In genomic region chr16:14559809-14560227, GRCh38 we compare ENCODE assay signal across 12 cellular contexts.
A peak's percentile ranks its signal among the peaks of the same experiment; 100 is the strongest.
DNase-seq lines count a peak whose midpoint lies in the region; ATAC-seq and TF ChIP-seq lines count a peak whose summit lies in the region.
"Had no signal": no experiment of that assay in that cellular context is flagged by ENCODE, and none has a peak within 500 bp of the region (broad histone marks: within the 10 kb centered on the region; RNA-seq: fewer than 3 reads in every experiment).

No MANE protein-coding gene starts in this region.

- H3K9ac ChIP-seq in H9 (ENCODE audit: extremely low read depth, insufficient read length, low read length): no peak overlapping the region

- no peak overlapping the region for H3K18ac ChIP-seq in H9 (ENCODE audit: insufficient read length, low read depth, low read length)

- peaks cover 0 to 6% (median 2%) of the 10 kb centered on the region in 3 experiments; a peak in 3 of 7 replicates for H3K36me3 Mint-ChIP-seq in H9 (ENCODE audit: insufficient read depth in 1 of 3, low read depth in 3 of 3)

- H2BK12ac ChIP-seq in H9 (ENCODE audit: insufficient read length, low read depth, low read length): no peak overlapping the region

- TF ChIP-seq CTCF in dorsolateral prefrontal cortex (IDR thresholded peaks at IDR 0.05 in 54 of 56, conservative IDR thresholded peaks at IDR 0.05 in 2 of 56; ENCODE audit: low read depth in 1 of 56, partially characterized antibody in 56 of 56): no peak
- TF ChIP-seq CTCF in H9 (conservative IDR thresholded peaks at IDR 0.05): no peak
- TF ChIP-seq CTCF in GM13977 (IDR thresholded peaks at IDR 0.05; ENCODE audit: extremely low read depth, insufficient read depth, missing control alignments): no peak

- no peak overlapping the region for H3K4ac ChIP-seq in H9 (ENCODE audit: low read depth, low read length)

- H3K27ac Mint-ChIP-seq in H9: no peak overlapping the region; a peak in 1 of 7 replicates
- H3K27ac Mint-ChIP-seq: activated naive CD8-positive, alpha-beta T cell had no signal

- ATAC-seq in GM18505 (IDR thresholded peaks at IDR 0.05; ENCODE audit: unreplicated experiment): no peak

- H3K9me3 ChIP-seq in H9 (ENCODE audit: control insufficient read depth, low read depth, low read length): no peaks in the 10 kb centered on the region
- H3K9me3 ChIP-seq: esophagus muscularis mucosa had no signal

- no peak overlapping the region for H2AK5ac ChIP-seq in H9 (ENCODE audit: insufficient read length, low read length)

- no peak overlapping the region for H4K91ac ChIP-seq in H9 (ENCODE audit: insufficient read length, low read depth, low read length)

- no peak overlapping the region for H3K4me3 Mint-ChIP-seq in H9
- H3K4me3 Mint-ChIP-seq: activated naive CD8-positive, alpha-beta T cell had no signal

- no peak overlapping the region for H3K23ac ChIP-seq in H9 (ENCODE audit: insufficient read length, low read depth, low read length)

- in situ Hi-C loops in GM13977 (cut with MboI; ENCODE audit: low pct_unique_long_range_greater_than_20kb, low sequenced_read_pairs, unreplicated experiment): loop anchor here (10.0 to 25.0 kb wide), 2 partner anchors 65 to 648 kb away; partner anchors contain the start of gene ERCC4

- peak overlapping the region in 30 of 59 donors; percentile 1 to 65 (median 28) for H3K27ac ChIP-seq in dorsolateral prefrontal cortex
- H3K27ac ChIP-seq in H9 (ENCODE audit: insufficient read length, low read depth, low read length): no peak overlapping the region
- H3K27ac ChIP-seq: esophagus muscularis mucosa had no signal

- H3K27me3 ChIP-seq in dorsolateral prefrontal cortex (no peaks in the 10 kb centered on the region), H9 (ENCODE audit: insufficient read depth, low read length) (no peaks in the 10 kb centered on the region)
- H3K27me3 ChIP-seq: esophagus muscularis mucosa had no signal

- H2BK15ac ChIP-seq in H9 (ENCODE audit: low read depth, low read length): no peak overlapping the region

- H4K8ac ChIP-seq in H9 (replicated peaks; ENCODE audit: insufficient read length, low read depth, low read length): no peak overlapping the region

- intact Hi-C loops in dorsolateral prefrontal cortex (cut with DNase I): no loop called here

- no peak overlapping the region for H3K14ac ChIP-seq in H9 (ENCODE audit: insufficient read depth, low read length)

- H2BK120ac ChIP-seq in H9 (ENCODE audit: low read depth, low read length, poor library complexity, severe bottlenecking): no peak overlapping the region

- peaks cover 6 to 7% of the 10 kb centered on the region in 2 experiments for H3K4me1 Mint-ChIP-seq in H9

- H3K27me3 Mint-ChIP-seq in H9 (ENCODE audit: low read depth): no peaks in the 10 kb centered on the region
- H3K27me3 Mint-ChIP-seq: activated naive CD8-positive, alpha-beta T cell had no signal

- peak overlapping the region in 11 of 59 donors; percentile 1 to 36 (median 17) for H3K4me3 ChIP-seq in dorsolateral prefrontal cortex
- H3K4me3 ChIP-seq: esophagus muscularis mucosa had no signal

- no peaks in the 10 kb centered on the region for H4K20me1 ChIP-seq in H9 (ENCODE audit: control insufficient read depth, insufficient read depth, insufficient read length)

- no peak for TF ChIP-seq POLR2A in GM18505 (IDR thresholded peaks at IDR 0.05; ENCODE audit: borderline replicate concordance, extremely low read depth, insufficient read depth, insufficient read length)

- no peak overlapping the region for H3K4me2 ChIP-seq in H9 (ENCODE audit: insufficient read depth, insufficient read length, low read length)

- DNase-seq in GDM1 (lab: John Stamatoyannopoulos, UW) (peak; percentile 22), NCI-H774 (lab: John Stamatoyannopoulos, UW) (peak; percentile 67), dorsolateral prefrontal cortex (peak in 5 of 10 donors; percentile 37 to 60 (median 45)), pons (ENCODE audit: low spot score) (peak; percentile 43), H9 (no peak), T-helper 1 cell (no peak), GM13977 (ENCODE audit: low spot score) (no peak)
- DNase-seq: activated CD4-positive, alpha-beta T cell treated with anti-CD3 and anti-CD28 coated beads for 1 hour; mesendoderm had no signal

- no peak overlapping the region for H2BK20ac ChIP-seq in H9 (ENCODE audit: low read depth, low read length, poor library complexity, severe bottlenecking)

- H4K5ac ChIP-seq in H9 (ENCODE audit: insufficient read length, low read depth, low read length): no peak overlapping the region

- H3K79me2 ChIP-seq in H9 (ENCODE audit: insufficient read depth, low read length): no peaks in the 10 kb centered on the region

- no peaks in the 10 kb centered on the region for H3K4me1 ChIP-seq in H9 (ENCODE audit: insufficient read depth, low read length)

- H3T11ph ChIP-seq in H9 (ENCODE audit: low read length): no peak overlapping the region

- no CpG with 5 or more reads among the region's 8 CpGs for WGBS in H9 (ENCODE audit: extremely low coverage, insufficient read length, low lambda C conversion rate)

- H2BK5ac ChIP-seq in H9 (ENCODE audit: insufficient read length, low read length): no peak overlapping the region

- no peaks in the 10 kb centered on the region for H3K23me2 ChIP-seq in H9 (ENCODE audit: insufficient read length, low read depth, low read length, poor library complexity, severe bottlenecking)

- H3K79me1 ChIP-seq in H9 (ENCODE audit: insufficient read depth, low read depth, low read length, poor library complexity, severe bottlenecking): no peaks in the 10 kb centered on the region

- H2AFZ ChIP-seq in H9 (ENCODE audit: low read length): no peak overlapping the region

- H3K56ac ChIP-seq in H9 (ENCODE audit: insufficient read length, low read depth, low read length): no peak overlapping the region

- no peaks in the 10 kb centered on the region for H3K9me3 Mint-ChIP-seq in H9

Comparison
In these comparisons a context has a peak if more than half of its experiments do, and no peak if none do; other contexts are left out.
1. DNase-seq: peak in GDM1 (single experiment), NCI-H774 (single experiment) and pons (single experiment); none in H9 (single experiment), T-helper 1 cell (0 of 5) and GM13977 (single experiment).